8 cellular contexts compared by ENCODE assay signal in the genomic region with DNA sequence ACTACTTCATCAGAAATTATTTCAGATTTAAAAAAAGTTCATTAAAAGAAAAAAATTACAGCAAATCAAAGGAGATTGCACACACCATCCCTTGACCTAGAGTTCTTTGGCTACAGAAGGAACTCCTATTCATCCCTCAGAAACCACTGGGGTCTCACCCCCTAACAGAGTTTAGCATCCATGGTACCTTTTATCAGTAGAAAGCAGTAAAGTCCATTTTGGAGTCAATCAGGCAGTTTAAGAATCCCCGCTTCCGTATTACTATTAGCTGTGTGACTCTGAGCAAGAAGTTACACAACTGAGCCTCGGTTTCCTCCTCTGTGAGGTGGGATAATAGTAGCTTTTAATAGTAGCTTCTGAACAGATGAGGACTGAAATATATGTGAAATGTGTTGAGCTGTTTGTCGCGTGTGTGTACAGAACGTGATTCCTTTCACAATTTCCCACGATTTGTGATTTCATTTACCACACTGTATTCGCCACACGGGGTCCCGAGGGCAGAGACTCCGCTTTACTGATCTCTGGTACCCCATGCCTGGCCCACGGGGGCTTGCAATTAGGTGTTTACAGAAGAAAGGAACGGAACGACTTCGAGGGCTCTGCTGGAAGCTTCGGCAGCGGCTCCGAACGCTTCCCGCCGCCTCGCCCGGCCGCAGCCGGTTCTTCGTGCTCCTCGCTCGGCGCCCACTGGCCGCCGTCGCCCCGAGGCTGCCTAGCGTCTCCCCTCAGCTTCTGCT.
A peak's percentile ranks its signal among the peaks of the same experiment; 100 is the strongest.
DNase-seq lines count a peak whose midpoint lies in the region; ATAC-seq and TF ChIP-seq lines count a peak whose summit lies in the region.

No MANE protein-coding gene starts in this region.

- H3K9me1 ChIP-seq in IMR-90 (ENCODE audit: insufficient read depth, low read length): peaks cover 13% of the 10 kb centered on the region

- H4K20me1 ChIP-seq in DOHH2 (ENCODE audit: control insufficient read depth, insufficient read depth, low read depth, low read length): no peaks in the 10 kb centered on the region
- H4K20me1 ChIP-seq in IMR-90 (ENCODE audit: insufficient read depth, low read length): no peaks in the 10 kb centered on the region

- peaks cover 12% of the 10 kb centered on the region for H3K4me1 ChIP-seq in DOHH2 (ENCODE audit: control insufficient read depth, low read length)
- peaks cover 15% of the 10 kb centered on the region for H3K4me1 ChIP-seq in IMR-90 (ENCODE audit: control insufficient read depth, insufficient read depth, low read length)
- peaks cover 6 to 9% of the 10 kb centered on the region in 2 experiments for H3K4me1 ChIP-seq in trophoblast cell (ENCODE audit: control insufficient read depth in 1 of 2, insufficient read depth in 2 of 2, low read length in 2 of 2)

- no peaks in the 10 kb centered on the region for H3K9me2 ChIP-seq in DOHH2 (replicated peaks; ENCODE audit: control insufficient read depth, low read length)

- peaks cover 0 to 1% of the 10 kb centered on the region in 2 donors for H3K36me3 Mint-ChIP-seq in activated T-cell treated with anti-CD3 and anti-CD28 coated beads, Interleukin-2, amount 50 U/mL, for 72 hours (ENCODE audit: insufficient read depth in 2 of 2)
- no peaks in the 10 kb centered on the region for H3K36me3 Mint-ChIP-seq in glutamatergic neuron (ENCODE audit: unreplicated experiment)

- peak overlapping the region; percentile 92 for H2BK5ac ChIP-seq in IMR-90 (ENCODE audit: low read depth, low read length, poor library complexity, severe bottlenecking)
- peak overlapping the region; percentile 22 for H2BK5ac ChIP-seq in trophoblast cell (ENCODE audit: low read depth, low read length, poor library complexity)

- H3K27ac Mint-ChIP-seq in activated T-cell treated with anti-CD3 and anti-CD28 coated beads, Interleukin-2, amount 50 U/mL, for 72 hours: no peak overlapping the region
- H3K27ac Mint-ChIP-seq in glutamatergic neuron (ENCODE audit: unreplicated experiment): peak overlapping the region; percentile 22

- DNase-seq in IMR-90 (peak; percentile 33), glutamatergic neuron (no peak), trophoblast cell (peak in 1 of 2 donors; percentile 6), amniotic stem cell (lab: John Stamatoyannopoulos, UW) (no peak), GM19238 (ENCODE audit: insufficient read length, low spot score) (no peak), NCI-H1694 (lab: John Stamatoyannopoulos, UW) (no peak)
- peak; percentile 27 to 33 for DNase-seq in activated T-cell treated with anti-CD3 and anti-CD28 coated beads, Interleukin-2, amount 50 U/mL, for 72 hours

- peak overlapping the region; percentile 72 to 83 for H4K8ac ChIP-seq in IMR-90 (ENCODE audit: low read depth in 2 of 2, low read length in 2 of 2)
- peak overlapping the region; percentile 74 for H4K8ac ChIP-seq in trophoblast cell (ENCODE audit: low read depth, low read length)

- no TSS peak for BruUV-seq in IMR-90 (replicated peaks; lab: Mats Ljungman, UMichigan)

- dilution Hi-C loops in IMR-90 (cut with HindIII; ENCODE audit: low sequenced_read_pairs, unreplicated experiment): no loop called here

- no peaks in the 10 kb centered on the region for H3K9me3 Mint-ChIP-seq in activated T-cell treated with anti-CD3 and anti-CD28 coated beads, Interleukin-2, amount 50 U/mL, for 72 hours
- peaks cover 8% of the 10 kb centered on the region for H3K9me3 Mint-ChIP-seq in glutamatergic neuron (ENCODE audit: unreplicated experiment)

- H2BK15ac ChIP-seq in IMR-90 (ENCODE audit: low read depth, low read length): peak overlapping the region; percentile 77; the same call in 2 of the 3 replicates

- H3K4ac ChIP-seq in IMR-90 (ENCODE audit: low read depth, low read length): peak overlapping the region; percentile 93
- no peak overlapping the region for H3K4ac ChIP-seq in trophoblast cell (ENCODE audit: low read depth, low read length)

- H3F3A ChIP-seq in DOHH2 (ENCODE audit: control insufficient read depth, insufficient read depth): no peaks in the 10 kb centered on the region

- peak overlapping the region; percentile 55 for H4K5ac ChIP-seq in IMR-90 (ENCODE audit: low read depth, low read length)

- H3K4me2 ChIP-seq in DOHH2 (ENCODE audit: low read length) (peak overlapping the region; percentile 72), IMR-90 (ENCODE audit: low read depth, low read length) (peak overlapping the region; percentile 87), trophoblast cell (ENCODE audit: low read length) (peak overlapping the region; percentile 98)

- TF ChIP-seq CTCF in DOHH2 (IDR thresholded peaks at IDR 0.05; ENCODE audit: low read depth, low read length, poor library complexity, severe bottlenecking) (no peak), IMR-90 (conservative IDR thresholded peaks at IDR 0.05; ENCODE audit: low read depth, low read length) (no peak), glutamatergic neuron (IDR thresholded peaks at IDR 0.05; ENCODE audit: partially characterized antibody, unreplicated experiment) (no peak)

- peak overlapping the region; percentile 85 for H3K14ac ChIP-seq in IMR-90 (replicated peaks; ENCODE audit: low read depth, low read length)
- H3K14ac ChIP-seq in trophoblast cell (ENCODE audit: low read length): peak overlapping the region; percentile 65

- H3K27me3 ChIP-seq in DOHH2 (ENCODE audit: control insufficient read depth, low read length) (peaks cover 41% of the 10 kb centered on the region), IMR-90 (ENCODE audit: control insufficient read depth, insufficient read depth, low read length) (no peaks in the 10 kb centered on the region), trophoblast cell (ENCODE audit: insufficient read depth, low read length) (no peaks in the 10 kb centered on the region)

- CTCF ChIA-PET in IMR-90 (lab: Yijun Ruan, JAX): interaction anchor here (0.6 to 1.2 kb wide), 4 partner anchors 9 to 138 kb away, joined by 3 read pairs; a partner anchor contains a TSS

- TF ChIP-seq POLR2A in IMR-90 (IDR thresholded peaks at IDR 0.05; ENCODE audit: low read depth, low read length): no peak

- H3K9ac ChIP-seq in IMR-90 (ENCODE audit: low read depth, low read length): peak overlapping the region; percentile 90
- peak overlapping the region; percentile 48 for H3K9ac ChIP-seq in trophoblast cell (ENCODE audit: low read length)

- no peak for TF ChIP-seq RAD21 in IMR-90 (IDR thresholded peaks at IDR 0.05; ENCODE audit: low read length)

- 2% methylated on average over 17 of the region's 34 CpGs; no CpG with 5 or more reads in 1 of the 2 experiments for WGBS in IMR-90 (ENCODE audit: extremely low coverage in 2 of 2, insufficient read length in 1 of 2), 2 experiments
- no CpG with 5 or more reads among the region's 34 CpGs for WGBS in trophoblast cell (ENCODE audit: extremely low coverage, insufficient coverage, insufficient read length)

- no peaks in the 10 kb centered on the region for H3K9me3 ChIP-seq in DOHH2 (ENCODE audit: control insufficient read depth, insufficient read depth, low read length)
- no peaks in the 10 kb centered on the region for H3K9me3 ChIP-seq in IMR-90 (ENCODE audit: control insufficient read depth, insufficient read depth, low read length)
- H3K9me3 ChIP-seq in trophoblast cell (ENCODE audit: insufficient read depth, low read depth, low read length): no peaks in the 10 kb centered on the region

- H3K4me3 ChIP-seq in DOHH2 (ENCODE audit: low read length): peak overlapping the region; percentile 63
- H3K4me3 ChIP-seq in IMR-90 (ENCODE audit: insufficient read depth, low read depth, low read length): peak overlapping the region; percentile 60
- H3K4me3 ChIP-seq in trophoblast cell (ENCODE audit: low read depth, low read length): peak overlapping the region; percentile 73

- H3K18ac ChIP-seq in IMR-90 (ENCODE audit: low read depth, low read length) (peak overlapping the region; percentile 75), trophoblast cell (ENCODE audit: low read length) (peak overlapping the region; percentile 54)

- peak overlapping the region; percentile 83 to 85 for H3K4me3 Mint-ChIP-seq in activated T-cell treated with anti-CD3 and anti-CD28 coated beads, Interleukin-2, amount 50 U/mL, for 72 hours
- peak overlapping the region; percentile 86 for H3K4me3 Mint-ChIP-seq in glutamatergic neuron (ENCODE audit: unreplicated experiment)

- H2AFZ ChIP-seq in IMR-90 (replicated peaks; ENCODE audit: low read length, poor library complexity) (peak overlapping the region; percentile 97), trophoblast cell (ENCODE audit: insufficient read depth, low read length, poor library complexity) (peak overlapping the region; percentile 86)

- H2BK12ac ChIP-seq in trophoblast cell (ENCODE audit: low read length): peak overlapping the region; percentile 56

- H3K79me2 ChIP-seq in DOHH2 (ENCODE audit: control insufficient read depth, low read length) (no peaks in the 10 kb centered on the region), trophoblast cell (ENCODE audit: control insufficient read depth, insufficient read depth, low read length, poor library complexity) (peaks cover 1% of the 10 kb centered on the region)

- POLR2A ChIA-PET in IMR-90 (lab: Charles Lee; ENCODE audit: unreplicated experiment): interaction anchor here (0.6 to 1.2 kb wide), 3 partner anchors 71 to 122 kb away, joined by 3 read pairs; a partner anchor contains a TSS

- peak overlapping the region; percentile 83 for H2AK9ac ChIP-seq in IMR-90 (replicated peaks; ENCODE audit: low read depth, low read length, poor library complexity)

- in situ Hi-C loops in IMR-90 (cut with MboI; ENCODE audit: low sequenced_read_pairs): loop anchor here (5.0 kb wide), 3 partner anchors 73 to 857 kb away; a partner anchor contains a TSS

- H3K79me1 ChIP-seq in IMR-90 (ENCODE audit: low read depth in 1 of 2, low read length in 2 of 2) (peaks cover 2 to 14% of the 10 kb centered on the region in 2 experiments; a peak in 2 of 4 replicates), trophoblast cell (ENCODE audit: low read length) (peaks cover 13% of the 10 kb centered on the region)

- peaks cover 33% of the 10 kb centered on the region for H3K4me1 Mint-ChIP-seq in activated T-cell treated with anti-CD3 and anti-CD28 coated beads, Interleukin-2, amount 50 U/mL, for 72 hours (ENCODE audit: low read depth)
- H3K4me1 Mint-ChIP-seq in glutamatergic neuron (ENCODE audit: low read depth, unreplicated experiment): peaks cover 17% of the 10 kb centered on the region

- peaks cover 69% of the 10 kb centered on the region for H3K27me3 Mint-ChIP-seq in activated T-cell treated with anti-CD3 and anti-CD28 coated beads, Interleukin-2, amount 50 U/mL, for 72 hours (ENCODE audit: low read depth)
- H3K27me3 Mint-ChIP-seq in glutamatergic neuron (ENCODE audit: unreplicated experiment): peaks cover 12% of the 10 kb centered on the region

- intact Hi-C loops in IMR-90 (cut with micrococcal nuclease): loop anchor here (2.0 to 10.0 kb wide), 4 partner anchors 30 to 214 kb away; no protein-coding TSS in a partner anchor

- H4K91ac ChIP-seq in IMR-90 (ENCODE audit: insufficient read depth, low read depth, low read length) (peak overlapping the region; percentile 40), trophoblast cell (ENCODE audit: low read depth, low read length) (peak overlapping the region; percentile 81)

- H4K12ac ChIP-seq in trophoblast cell (ENCODE audit: low read depth, low read length): peak overlapping the region; percentile 4

- ATAC-seq in IMR-90 (ENCODE audit: low read depth): peak; percentile 12
- ATAC-seq in activated T-cell treated with anti-CD3 and anti-CD28 coated beads, Interleukin-2, amount 50 U/mL, for 72 hours (replicated peaks in 1 of 2): peak; percentile 3 to 8

- H2BK120ac ChIP-seq in IMR-90 (ENCODE audit: low read depth, low read length) (peak overlapping the region; percentile 71), trophoblast cell (ENCODE audit: insufficient read depth, low read length, poor library complexity) (peak overlapping the region; percentile 77)

- peak overlapping the region; percentile 10 for H2BK20ac ChIP-seq in IMR-90 (ENCODE audit: low read depth, low read length)

- H3K23ac ChIP-seq in IMR-90 (ENCODE audit: low read depth, low read length) (peak overlapping the region; percentile 89), trophoblast cell (ENCODE audit: low read length) (no peak overlapping the region)

- H2AK5ac ChIP-seq in IMR-90 (ENCODE audit: low read depth, low read length): peak overlapping the region; percentile 48; the same call in 1 of the 2 replicates
- no peak overlapping the region for H2AK5ac ChIP-seq in trophoblast cell (ENCODE audit: low read length)

- no peaks in the 10 kb centered on the region for H3K36me3 ChIP-seq in DOHH2 (ENCODE audit: control insufficient read depth, low read length)
- H3K36me3 ChIP-seq in IMR-90 (ENCODE audit: control insufficient read depth, insufficient read depth, low read length): no peaks in the 10 kb centered on the region
- H3K36me3 ChIP-seq in trophoblast cell (ENCODE audit: control insufficient read depth in 1 of 2, insufficient read depth in 2 of 2, low read length in 2 of 2): no peaks in the 10 kb centered on the region

- H3K56ac ChIP-seq in IMR-90 (ENCODE audit: extremely low read depth, insufficient read depth, low read length): peak overlapping the region; percentile 81

- no peak overlapping the region for H3K27ac ChIP-seq in DOHH2 (ENCODE audit: low read depth, low read length)
- H3K27ac ChIP-seq in IMR-90 (ENCODE audit: insufficient read depth, low read length): peak overlapping the region; percentile 97
- H3K27ac ChIP-seq in trophoblast cell (ENCODE audit: low read depth, low read length): no peak overlapping the region

Comparison
In these comparisons a context has a peak if more than half of its experiments do, and no peak if none do; other contexts are left out.
1. DNase-seq: peak in IMR-90 (single experiment) and activated T-cell treated with anti-CD3 and anti-CD28 coated beads, Interleukin-2, amount 50 U/mL, for 72 hours (2 of 2); none in glutamatergic neuron (single experiment), amniotic stem cell (single experiment), GM19238 (single experiment) and NCI-H1694 (single experiment).
2. Peak in every context shown above with its lines, with median percentiles within 50 percentile points of each other: H3K4me2 ChIP-seq and H3K4me3 ChIP-seq.